Comparison of ENCODE assay signal across 1 cellular context in the genomic region with DNA sequence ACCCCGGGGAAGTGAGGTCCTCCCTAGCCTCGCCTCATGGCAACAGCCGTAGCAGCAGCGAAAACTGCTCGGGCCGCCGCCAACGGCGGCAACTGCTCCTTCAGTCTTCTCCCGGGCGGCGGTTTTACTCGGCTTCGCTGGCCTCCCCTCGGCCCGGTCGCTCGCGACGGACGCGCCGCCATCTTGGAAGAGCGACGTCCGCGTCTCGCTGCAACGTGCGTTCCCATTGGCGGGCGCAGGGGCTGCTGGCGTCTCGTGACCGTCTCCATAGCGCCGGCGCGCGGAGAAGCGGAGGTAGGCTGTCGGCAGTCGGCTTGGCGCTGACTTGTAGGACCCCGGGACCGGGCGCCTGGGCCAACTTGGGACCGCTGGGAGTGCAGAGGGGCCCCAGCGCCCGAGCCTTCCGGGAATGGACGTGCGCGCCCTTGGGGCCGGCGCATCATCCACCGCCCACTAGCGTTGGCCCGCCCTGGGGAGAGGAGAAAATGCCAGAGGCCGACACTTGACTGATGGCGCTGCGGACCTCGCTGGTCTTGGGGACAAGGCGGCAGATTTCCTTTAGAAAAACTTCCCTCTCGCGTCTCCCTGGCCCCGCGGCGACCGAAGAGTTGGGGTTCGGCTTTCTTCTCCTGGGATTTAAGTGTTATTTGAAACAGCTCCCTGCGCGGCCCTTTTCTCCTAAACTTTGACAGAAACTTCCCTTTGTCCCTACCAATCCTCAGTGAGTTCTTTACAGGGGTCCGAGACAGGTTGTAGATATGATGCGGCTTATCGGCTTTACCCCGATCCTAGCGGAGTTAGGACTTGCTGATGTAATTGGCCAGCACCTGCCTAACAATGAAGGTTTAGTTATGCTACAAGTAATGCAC.
A peak's percentile ranks its signal among the peaks of the same experiment; 100 is the strongest.
TF ChIP-seq lines count a peak whose summit lies in the region.

A gene with protein sequence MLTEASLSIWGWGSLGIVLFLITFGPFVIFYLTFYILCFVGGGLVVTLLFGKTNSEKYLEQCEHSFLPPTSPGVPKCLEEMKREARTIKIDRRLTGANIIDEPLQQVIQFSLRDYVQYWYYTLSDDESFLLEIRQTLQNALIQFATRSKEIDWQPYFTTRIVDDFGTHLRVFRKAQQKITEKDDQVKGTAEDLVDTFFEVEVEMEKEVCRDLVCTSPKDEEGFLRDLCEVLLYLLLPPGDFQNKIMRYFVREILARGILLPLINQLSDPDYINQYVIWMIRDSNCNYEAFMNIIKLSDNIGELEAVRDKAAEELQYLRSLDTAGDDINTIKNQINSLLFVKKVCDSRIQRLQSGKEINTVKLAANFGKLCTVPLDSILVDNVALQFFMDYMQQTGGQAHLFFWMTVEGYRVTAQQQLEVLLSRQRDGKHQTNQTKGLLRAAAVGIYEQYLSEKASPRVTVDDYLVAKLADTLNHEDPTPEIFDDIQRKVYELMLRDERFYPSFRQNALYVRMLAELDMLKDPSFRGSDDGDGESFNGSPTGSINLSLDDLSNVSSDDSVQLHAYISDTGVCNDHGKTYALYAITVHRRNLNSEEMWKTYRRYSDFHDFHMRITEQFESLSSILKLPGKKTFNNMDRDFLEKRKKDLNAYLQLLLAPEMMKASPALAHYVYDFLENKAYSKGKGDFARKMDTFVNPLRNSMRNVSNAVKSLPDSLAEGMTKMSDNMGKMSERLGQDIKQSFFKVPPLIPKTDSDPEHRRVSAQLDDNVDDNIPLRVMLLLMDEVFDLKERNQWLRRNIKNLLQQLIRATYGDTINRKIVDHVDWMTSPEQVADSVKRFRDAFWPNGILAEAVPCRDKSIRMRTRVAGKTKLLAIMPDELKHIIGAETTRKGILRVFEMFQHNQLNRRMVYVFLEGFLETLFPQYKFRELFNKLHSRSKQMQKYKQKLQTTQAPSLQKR (minus strand): TSS at position 193 of the 869 bp plus-strand sequence. CDS start 199 bp downstream, outside the sequence.

TF ChIP-seq in HepG2, 621 proteins besides CTCF, POLR2A, EP300 and RAD21 (continued from another document and continues in another):
- 0 out of 2 replicates have a peak, but pooled peaks have one; percentile 19 for TF ChIP-seq ZNF598 (CRISPR knock-in tag; IDR thresholded peaks at IDR 0.05; ENCODE audit: borderline replicate concordance)
- TF ChIP-seq ARID2 (CRISPR knock-in tag; IDR thresholded peaks at IDR 0.05; ENCODE audit: borderline replicate concordance): peak; percentile 73; the same call in 1 of the 2 replicates
- TF ChIP-seq PHB2 (IDR thresholded peaks at IDR 0.05; ENCODE audit: partially characterized antibody): no peak
- TF ChIP-seq KMT2B (CRISPR knock-in tag; IDR thresholded peaks at IDR 0.05): peak; percentile 97
- no peak for TF ChIP-seq ZNF207 (IDR thresholded peaks at IDR 0.05; ENCODE audit: borderline replicate concordance)
- no peak for TF ChIP-seq SETDB1 (CRISPR knock-in tag; IDR thresholded peaks at IDR 0.05; ENCODE audit: borderline replicate concordance)
- no peak for TF ChIP-seq REL (CRISPR knock-in tag; conservative IDR thresholded peaks at IDR 0.05)
- TF ChIP-seq GATAD1 (CRISPR knock-in tag; IDR thresholded peaks at IDR 0.05): peak; percentile 88
- no peak; the same call in 1 of the 2 replicates for TF ChIP-seq CBFB (CRISPR knock-in tag; IDR thresholded peaks at IDR 0.05)
- TF ChIP-seq ZKSCAN1 (IDR thresholded peaks at IDR 0.05; ENCODE audit: low read length): no peak
- peak; percentile 91; the same call in 1 of the 2 replicates for TF ChIP-seq ZNF776 (CRISPR knock-in tag; IDR thresholded peaks at IDR 0.05)
- no peak for TF ChIP-seq ZNF484 (CRISPR knock-in tag; IDR thresholded peaks at IDR 0.05; ENCODE audit: borderline replicate concordance, low read depth)
- TF ChIP-seq SPEN (CRISPR knock-in tag; IDR thresholded peaks at IDR 0.05; ENCODE audit: low read depth): peak; percentile 68
- no peak for TF ChIP-seq ZNF878 (CRISPR knock-in tag; IDR thresholded peaks at IDR 0.05)
- peak; percentile 22; the same call in 1 of the 2 replicates for TF ChIP-seq STAG1 (CRISPR knock-in tag; IDR thresholded peaks at IDR 0.05)
- TF ChIP-seq, protein P1, sequence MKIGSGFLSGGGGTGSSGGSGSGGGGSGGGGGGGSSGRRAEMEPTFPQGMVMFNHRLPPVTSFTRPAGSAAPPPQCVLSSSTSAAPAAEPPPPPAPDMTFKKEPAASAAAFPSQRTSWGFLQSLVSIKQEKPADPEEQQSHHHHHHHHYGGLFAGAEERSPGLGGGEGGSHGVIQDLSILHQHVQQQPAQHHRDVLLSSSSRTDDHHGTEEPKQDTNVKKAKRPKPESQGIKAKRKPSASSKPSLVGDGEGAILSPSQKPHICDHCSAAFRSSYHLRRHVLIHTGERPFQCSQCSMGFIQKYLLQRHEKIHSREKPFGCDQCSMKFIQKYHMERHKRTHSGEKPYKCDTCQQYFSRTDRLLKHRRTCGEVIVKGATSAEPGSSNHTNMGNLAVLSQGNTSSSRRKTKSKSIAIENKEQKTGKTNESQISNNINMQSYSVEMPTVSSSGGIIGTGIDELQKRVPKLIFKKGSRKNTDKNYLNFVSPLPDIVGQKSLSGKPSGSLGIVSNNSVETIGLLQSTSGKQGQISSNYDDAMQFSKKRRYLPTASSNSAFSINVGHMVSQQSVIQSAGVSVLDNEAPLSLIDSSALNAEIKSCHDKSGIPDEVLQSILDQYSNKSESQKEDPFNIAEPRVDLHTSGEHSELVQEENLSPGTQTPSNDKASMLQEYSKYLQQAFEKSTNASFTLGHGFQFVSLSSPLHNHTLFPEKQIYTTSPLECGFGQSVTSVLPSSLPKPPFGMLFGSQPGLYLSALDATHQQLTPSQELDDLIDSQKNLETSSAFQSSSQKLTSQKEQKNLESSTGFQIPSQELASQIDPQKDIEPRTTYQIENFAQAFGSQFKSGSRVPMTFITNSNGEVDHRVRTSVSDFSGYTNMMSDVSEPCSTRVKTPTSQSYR (CRISPR knock-in tag; IDR thresholded peaks at IDR 0.05; ENCODE audit: borderline replicate concordance): no peak
- no peak for TF ChIP-seq SMC3 (IDR thresholded peaks at IDR 0.05; ENCODE audit: low read length)
- TF ChIP-seq ZNF589 (CRISPR knock-in tag; conservative IDR thresholded peaks at IDR 0.05): no peak
- peak; percentile 27; the same call in 1 of the 2 replicates for TF ChIP-seq ZNF556 (CRISPR knock-in tag; IDR thresholded peaks at IDR 0.05; ENCODE audit: borderline replicate concordance)
- TF ChIP-seq, protein P2, sequence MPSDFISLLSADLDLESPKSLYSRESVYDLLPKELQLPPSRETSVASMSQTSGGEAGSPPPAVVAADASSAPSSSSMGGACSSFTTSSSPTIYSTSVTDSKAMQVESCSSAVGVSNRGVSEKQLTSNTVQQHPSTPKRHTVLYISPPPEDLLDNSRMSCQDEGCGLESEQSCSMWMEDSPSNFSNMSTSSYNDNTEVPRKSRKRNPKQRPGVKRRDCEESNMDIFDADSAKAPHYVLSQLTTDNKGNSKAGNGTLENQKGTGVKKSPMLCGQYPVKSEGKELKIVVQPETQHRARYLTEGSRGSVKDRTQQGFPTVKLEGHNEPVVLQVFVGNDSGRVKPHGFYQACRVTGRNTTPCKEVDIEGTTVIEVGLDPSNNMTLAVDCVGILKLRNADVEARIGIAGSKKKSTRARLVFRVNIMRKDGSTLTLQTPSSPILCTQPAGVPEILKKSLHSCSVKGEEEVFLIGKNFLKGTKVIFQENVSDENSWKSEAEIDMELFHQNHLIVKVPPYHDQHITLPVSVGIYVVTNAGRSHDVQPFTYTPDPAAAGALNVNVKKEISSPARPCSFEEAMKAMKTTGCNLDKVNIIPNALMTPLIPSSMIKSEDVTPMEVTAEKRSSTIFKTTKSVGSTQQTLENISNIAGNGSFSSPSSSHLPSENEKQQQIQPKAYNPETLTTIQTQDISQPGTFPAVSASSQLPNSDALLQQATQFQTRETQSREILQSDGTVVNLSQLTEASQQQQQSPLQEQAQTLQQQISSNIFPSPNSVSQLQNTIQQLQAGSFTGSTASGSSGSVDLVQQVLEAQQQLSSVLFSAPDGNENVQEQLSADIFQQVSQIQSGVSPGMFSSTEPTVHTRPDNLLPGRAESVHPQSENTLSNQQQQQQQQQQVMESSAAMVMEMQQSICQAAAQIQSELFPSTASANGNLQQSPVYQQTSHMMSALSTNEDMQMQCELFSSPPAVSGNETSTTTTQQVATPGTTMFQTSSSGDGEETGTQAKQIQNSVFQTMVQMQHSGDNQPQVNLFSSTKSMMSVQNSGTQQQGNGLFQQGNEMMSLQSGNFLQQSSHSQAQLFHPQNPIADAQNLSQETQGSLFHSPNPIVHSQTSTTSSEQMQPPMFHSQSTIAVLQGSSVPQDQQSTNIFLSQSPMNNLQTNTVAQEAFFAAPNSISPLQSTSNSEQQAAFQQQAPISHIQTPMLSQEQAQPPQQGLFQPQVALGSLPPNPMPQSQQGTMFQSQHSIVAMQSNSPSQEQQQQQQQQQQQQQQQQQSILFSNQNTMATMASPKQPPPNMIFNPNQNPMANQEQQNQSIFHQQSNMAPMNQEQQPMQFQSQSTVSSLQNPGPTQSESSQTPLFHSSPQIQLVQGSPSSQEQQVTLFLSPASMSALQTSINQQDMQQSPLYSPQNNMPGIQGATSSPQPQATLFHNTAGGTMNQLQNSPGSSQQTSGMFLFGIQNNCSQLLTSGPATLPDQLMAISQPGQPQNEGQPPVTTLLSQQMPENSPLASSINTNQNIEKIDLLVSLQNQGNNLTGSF (CRISPR knock-in tag; IDR thresholded peaks at IDR 0.05): no peak
- TF ChIP-seq, protein P3, sequence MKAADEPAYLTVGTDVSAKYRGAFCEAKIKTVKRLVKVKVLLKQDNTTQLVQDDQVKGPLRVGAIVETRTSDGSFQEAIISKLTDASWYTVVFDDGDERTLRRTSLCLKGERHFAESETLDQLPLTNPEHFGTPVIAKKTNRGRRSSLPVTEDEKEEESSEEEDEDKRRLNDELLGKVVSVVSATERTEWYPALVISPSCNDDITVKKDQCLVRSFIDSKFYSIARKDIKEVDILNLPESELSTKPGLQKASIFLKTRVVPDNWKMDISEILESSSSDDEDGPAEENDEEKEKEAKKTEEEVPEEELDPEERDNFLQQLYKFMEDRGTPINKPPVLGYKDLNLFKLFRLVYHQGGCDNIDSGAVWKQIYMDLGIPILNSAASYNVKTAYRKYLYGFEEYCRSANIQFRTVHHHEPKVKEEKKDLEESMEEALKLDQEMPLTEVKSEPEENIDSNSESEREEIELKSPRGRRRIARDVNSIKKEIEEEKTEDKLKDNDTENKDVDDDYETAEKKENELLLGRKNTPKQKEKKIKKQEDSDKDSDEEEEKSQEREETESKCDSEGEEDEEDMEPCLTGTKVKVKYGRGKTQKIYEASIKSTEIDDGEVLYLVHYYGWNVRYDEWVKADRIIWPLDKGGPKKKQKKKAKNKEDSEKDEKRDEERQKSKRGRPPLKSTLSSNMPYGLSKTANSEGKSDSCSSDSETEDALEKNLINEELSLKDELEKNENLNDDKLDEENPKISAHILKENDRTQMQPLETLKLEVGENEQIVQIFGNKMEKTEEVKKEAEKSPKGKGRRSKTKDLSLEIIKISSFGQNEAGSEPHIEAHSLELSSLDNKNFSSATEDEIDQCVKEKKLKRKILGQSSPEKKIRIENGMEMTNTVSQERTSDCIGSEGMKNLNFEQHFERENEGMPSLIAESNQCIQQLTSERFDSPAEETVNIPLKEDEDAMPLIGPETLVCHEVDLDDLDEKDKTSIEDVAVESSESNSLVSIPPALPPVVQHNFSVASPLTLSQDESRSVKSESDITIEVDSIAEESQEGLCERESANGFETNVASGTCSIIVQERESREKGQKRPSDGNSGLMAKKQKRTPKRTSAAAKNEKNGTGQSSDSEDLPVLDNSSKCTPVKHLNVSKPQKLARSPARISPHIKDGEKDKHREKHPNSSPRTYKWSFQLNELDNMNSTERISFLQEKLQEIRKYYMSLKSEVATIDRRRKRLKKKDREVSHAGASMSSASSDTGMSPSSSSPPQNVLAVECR (CRISPR knock-in tag; IDR thresholded peaks at IDR 0.05; ENCODE audit: borderline replicate concordance): peak; percentile 87; the same call in 1 of the 2 replicates
- TF ChIP-seq, protein P4, sequence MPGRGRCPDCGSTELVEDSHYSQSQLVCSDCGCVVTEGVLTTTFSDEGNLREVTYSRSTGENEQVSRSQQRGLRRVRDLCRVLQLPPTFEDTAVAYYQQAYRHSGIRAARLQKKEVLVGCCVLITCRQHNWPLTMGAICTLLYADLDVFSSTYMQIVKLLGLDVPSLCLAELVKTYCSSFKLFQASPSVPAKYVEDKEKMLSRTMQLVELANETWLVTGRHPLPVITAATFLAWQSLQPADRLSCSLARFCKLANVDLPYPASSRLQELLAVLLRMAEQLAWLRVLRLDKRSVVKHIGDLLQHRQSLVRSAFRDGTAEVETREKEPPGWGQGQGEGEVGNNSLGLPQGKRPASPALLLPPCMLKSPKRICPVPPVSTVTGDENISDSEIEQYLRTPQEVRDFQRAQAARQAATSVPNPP (CRISPR knock-in tag; IDR thresholded peaks at IDR 0.05): peak; percentile 81; the same call in 1 of the 2 replicates
- TF ChIP-seq MED8 (CRISPR knock-in tag; IDR thresholded peaks at IDR 0.05; ENCODE audit: insufficient replicate concordance): no peak
- TF ChIP-seq, protein P5, sequence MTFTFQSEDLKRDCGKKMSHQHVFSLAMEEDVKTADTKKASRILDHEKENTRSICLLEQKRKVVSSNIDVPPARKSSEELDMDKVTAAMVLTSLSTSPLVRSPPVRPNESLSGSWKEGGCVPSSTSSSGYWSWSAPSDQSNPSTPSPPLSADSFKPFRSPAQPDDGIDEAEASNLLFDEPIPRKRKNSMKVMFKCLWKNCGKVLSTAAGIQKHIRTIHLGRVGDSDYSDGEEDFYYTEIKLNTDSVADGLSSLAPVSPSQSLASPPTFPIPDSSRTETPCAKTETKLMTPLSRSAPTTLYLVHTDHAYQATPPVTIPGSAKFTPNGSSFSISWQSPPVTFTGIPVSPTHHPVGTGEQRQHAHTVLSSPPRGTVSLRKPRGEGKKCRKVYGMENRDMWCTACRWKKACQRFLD (CRISPR knock-in tag; IDR thresholded peaks at IDR 0.05; ENCODE audit: borderline replicate concordance): peak; percentile 56; the same call in 1 of the 2 replicates
- peak; percentile 69; the same call in 1 of the 2 replicates for TF ChIP-seq ZNF782 (CRISPR knock-in tag; IDR thresholded peaks at IDR 0.05; ENCODE audit: borderline replicate concordance)
- peak; percentile 90 for TF ChIP-seq KDM2A (CRISPR knock-in tag; IDR thresholded peaks at IDR 0.05; ENCODE audit: borderline replicate concordance, low read depth)
- TF ChIP-seq ERF (CRISPR knock-in tag; IDR thresholded peaks at IDR 0.05): peak; percentile 66
- TF ChIP-seq ADNP (CRISPR knock-in tag; IDR thresholded peaks at IDR 0.05): no peak
- TF ChIP-seq, protein P6, sequence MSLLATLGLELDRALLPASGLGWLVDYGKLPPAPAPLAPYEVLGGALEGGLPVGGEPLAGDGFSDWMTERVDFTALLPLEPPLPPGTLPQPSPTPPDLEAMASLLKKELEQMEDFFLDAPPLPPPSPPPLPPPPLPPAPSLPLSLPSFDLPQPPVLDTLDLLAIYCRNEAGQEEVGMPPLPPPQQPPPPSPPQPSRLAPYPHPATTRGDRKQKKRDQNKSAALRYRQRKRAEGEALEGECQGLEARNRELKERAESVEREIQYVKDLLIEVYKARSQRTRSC (CRISPR knock-in tag; IDR thresholded peaks at IDR 0.05; ENCODE audit: low read depth): no peak
- no peak; the same call in 1 of the 2 replicates for TF ChIP-seq ZNF510 (CRISPR knock-in tag; IDR thresholded peaks at IDR 0.05; ENCODE audit: low read depth)
- no peak for TF ChIP-seq SYNCRIP (IDR thresholded peaks at IDR 0.05; ENCODE audit: insufficient read depth, low read depth, low read length)
- TF ChIP-seq ZBTB7B (CRISPR knock-in tag; IDR thresholded peaks at IDR 0.05): peak; percentile 93
- TF ChIP-seq, protein P7, sequence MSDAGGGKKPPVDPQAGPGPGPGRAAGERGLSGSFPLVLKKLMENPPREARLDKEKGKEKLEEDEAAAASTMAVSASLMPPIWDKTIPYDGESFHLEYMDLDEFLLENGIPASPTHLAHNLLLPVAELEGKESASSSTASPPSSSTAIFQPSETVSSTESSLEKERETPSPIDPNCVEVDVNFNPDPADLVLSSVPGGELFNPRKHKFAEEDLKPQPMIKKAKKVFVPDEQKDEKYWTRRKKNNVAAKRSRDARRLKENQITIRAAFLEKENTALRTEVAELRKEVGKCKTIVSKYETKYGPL (CRISPR knock-in tag; IDR thresholded peaks at IDR 0.05): no peak; the same call in 1 of the 2 replicates
- TF ChIP-seq REPIN1 (CRISPR knock-in tag; IDR thresholded peaks at IDR 0.05; ENCODE audit: borderline replicate concordance, low read depth): peak; percentile 26; the same call in 1 of the 2 replicates
- TF ChIP-seq U2AF2 (IDR thresholded peaks at IDR 0.05; ENCODE audit: low read depth, low read length): no peak
- no peak for TF ChIP-seq KLF13 (CRISPR knock-in tag; IDR thresholded peaks at IDR 0.05)
